Comparison of ENCODE assay signal across 25 cellular contexts in genomic region chr17:17910060-17910459, GRCh38.
"Had no signal": no experiment of that assay in that cellular context is flagged by ENCODE, and none has a peak within 500 bp of the region (broad histone marks: within the 10 kb centered on the region; RNA-seq: fewer than 3 reads in every experiment).

No MANE protein-coding gene starts in this region.

- FAIRE-seq: endometrium had no signal

- H3K27me3 ChIP-seq: breast epithelium, esophagus squamous epithelium, neural progenitor cell had no signal

- H3K36me3 ChIP-seq: breast epithelium, neural progenitor cell had no signal

- DNase-seq: activated CD4-positive, alpha-beta memory T cell treated with anti-CD3 and anti-CD28 coated beads for 36 hours; activated CD4-positive, alpha-beta T cell treated with anti-CD3 and anti-CD28 coated beads, Interleukin-2, amount 10 ng/mL, durations not matched to agents 24 days and 14 days; activated CD4-positive, CD25-positive, alpha-beta regulatory T cell treated with anti-CD3 and anti-CD28 coated beads, Interleukin-2, amount 50 U/mL, for 72 hours; activated CD8-positive, alpha-beta memory T cell treated with anti-CD3 and anti-CD28 coated beads, Interleukin-2, amount 50 U/mL, for 4 hours; activated gamma-delta T cell; activated naive CD4-positive, alpha-beta T cell treated with anti-CD3 and anti-CD28 coated beads, Interleukin-2, amount 50 U/mL, for 16 hours; activated naive CD8-positive, alpha-beta T cell treated with anti-CD3 and anti-CD28 coated beads, Interleukin-2, amount 50 U/mL, for 24 hours; activated T-cell treated with anti-CD3 and anti-CD28 coated beads, Interleukin-2, amount 50 U/mL, for 24 hours; effector CD4-positive, alpha-beta T cell; esophagus squamous epithelium; foreskin melanocyte; islet precursor cell; natural killer cell; stimulated activated CD4-positive, alpha-beta T cell treated with anti-CD3 and anti-CD28 coated beads, Interleukin-1b, Interleukin-23, amount 100 ng/mL, for 48 hours; stimulated activated CD4-positive, alpha-beta T cell treated with anti-CD3 and anti-CD28 coated beads, Interleukin-4, amount 100 ng/mL, for 4 hours; stimulated activated CD8-positive, alpha-beta memory T cell treated with anti-CD3 and anti-CD28 coated beads, Interleukin-4, amount 100 ng/mL, for 48 hours; stimulated activated naive CD8-positive, alpha-beta T cell treated with anti-CD3 and anti-CD28 coated beads, Interleukin-15, amount 100 ng/mL, for 72 hours; substantia nigra; T-helper 2 cell had no signal

- H3K4me3 ChIP-seq: breast epithelium, esophagus squamous epithelium, neural progenitor cell, smooth muscle cell had no signal

- H3K4me2 ChIP-seq: neural progenitor cell, smooth muscle cell had no signal

- H3K9me3 ChIP-seq: breast epithelium, esophagus squamous epithelium had no signal

- ATAC-seq: activated naive CD8-positive, alpha-beta T cell treated with anti-CD3 and anti-CD28 coated beads, Interleukin-2, amount 50 U/mL, for 24 hours; natural killer cell; stimulated activated memory B cell treated with anti-CD40 and anti-IgM and Interleukin-4, amounts not matched to agents 10 μg/mL and 1 μg/mL and 100 μg/mL, for 72 hours; stimulated activated naive CD8-positive, alpha-beta T cell treated with anti-CD3 and anti-CD28 coated beads, Interleukin-15, amount 100 ng/mL, for 72 hours had no signal

- H3K27ac ChIP-seq: epithelial cell of prostate, esophagus squamous epithelium, neural progenitor cell had no signal

- H3K9ac ChIP-seq: neural progenitor cell had no signal

- H2AFZ ChIP-seq: neural progenitor cell had no signal
